Comparison of ENCODE assay signal across 9 cellular contexts in the genomic region with DNA sequence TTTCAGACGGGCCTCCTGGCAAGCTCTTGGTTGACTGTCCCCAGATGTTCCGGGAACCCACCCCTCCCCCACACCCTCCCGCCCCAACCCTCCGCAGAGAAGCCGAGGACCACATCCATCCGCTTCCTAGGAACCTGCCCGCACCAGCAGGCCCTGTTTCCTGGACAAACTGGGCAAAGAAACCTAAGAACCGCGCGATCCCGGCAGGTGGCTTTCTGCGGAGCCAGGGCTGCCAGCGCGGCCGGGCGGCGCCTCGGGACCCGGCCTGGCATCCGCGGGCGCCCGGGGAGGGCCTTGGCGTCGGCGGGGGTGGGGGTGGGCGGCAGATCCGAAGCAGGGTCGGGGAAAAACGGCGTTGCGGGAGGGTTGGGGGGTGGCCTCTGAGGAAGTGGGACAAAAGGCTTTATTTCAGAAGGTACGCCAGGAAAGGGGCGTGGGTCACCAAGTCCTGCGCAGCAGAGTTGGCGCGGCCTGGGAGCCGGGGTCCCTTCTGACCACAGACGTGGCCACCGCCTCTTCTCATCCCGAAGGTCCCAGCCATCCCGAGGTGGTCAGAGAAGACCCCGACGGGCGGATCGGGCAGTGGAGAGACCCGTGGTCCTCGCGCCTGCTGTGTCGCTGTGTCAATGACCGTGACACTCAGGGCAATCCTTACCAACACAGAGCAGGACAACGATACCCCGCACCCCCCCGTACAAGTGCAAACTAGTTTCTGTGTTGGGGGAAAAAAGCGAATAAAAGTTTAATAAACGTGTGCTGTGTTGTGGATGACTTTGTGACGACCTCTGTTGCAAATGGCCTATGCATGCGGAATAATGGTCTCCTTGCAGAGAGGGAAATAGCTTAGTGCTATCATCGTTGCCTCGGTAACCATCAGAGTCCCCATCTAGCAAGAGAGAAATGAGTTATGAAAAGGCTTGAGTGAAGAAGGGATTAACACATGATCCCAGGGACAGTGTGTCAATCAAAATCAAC. TPM values are rescaled to one million over a fixed set of nuclear protein-coding genes. Genes with fewer than 3 reads are reported as not detected.
A peak's percentile ranks its signal among the peaks of the same experiment; 100 is the strongest.
DNase-seq lines count a peak whose midpoint lies in the region; ATAC-seq lines count a peak whose summit lies in the region.
"Had no signal": no experiment of that assay in that cellular context is flagged by ENCODE, and none has a peak within 500 bp of the region (broad histone marks: within the 10 kb centered on the region; RNA-seq: fewer than 3 reads in every experiment).

No MANE protein-coding gene starts in this region.

- H3K36me3 Mint-ChIP-seq in activated naive CD4-positive, alpha-beta T cell treated with anti-CD3 and anti-CD28 coated beads, Interleukin-2, amount 10 ng/mL, durations not matched to agents 7 days and 5 days: peaks cover 8% of the 10 kb centered on the region
- peaks cover 4% of the 10 kb centered on the region for H3K36me3 Mint-ChIP-seq in activated CD8-positive, alpha-beta T cell treated with anti-CD3 and anti-CD28 coated beads, Interleukin-2, amount 10 ng/mL, durations not matched to agents 7 days and 5 days (ENCODE audit: low read depth)
- no peaks in the 10 kb centered on the region for H3K36me3 Mint-ChIP-seq in stimulated activated naive CD8-positive, alpha-beta T cell treated with anti-CD3 and anti-CD28 coated beads, Interleukin-15, Interleukin-2, amounts not matched to agents 100 ng/mL and 50 ng/mL, for 24 hours (ENCODE audit: low read depth)

- no peaks in the 10 kb centered on the region for H3K36me3 ChIP-seq in iPS-18a (ENCODE audit: control insufficient read depth, low read depth, low read length)

- H3K9me3 ChIP-seq in iPS-18a (ENCODE audit: control insufficient read depth, low read depth, low read length): no peaks in the 10 kb centered on the region

- H3K27ac Mint-ChIP-seq in activated naive CD4-positive, alpha-beta T cell treated with anti-CD3 and anti-CD28 coated beads, Interleukin-2, amount 10 ng/mL, durations not matched to agents 7 days and 5 days: peak overlapping the region; percentile 66
- no peak overlapping the region for H3K27ac Mint-ChIP-seq in activated CD8-positive, alpha-beta T cell treated with anti-CD3 and anti-CD28 coated beads, Interleukin-2, amount 10 ng/mL, durations not matched to agents 7 days and 5 days
- peak overlapping the region; percentile 9 for H3K27ac Mint-ChIP-seq in stimulated activated naive CD8-positive, alpha-beta T cell treated with anti-CD3 and anti-CD28 coated beads, Interleukin-15, Interleukin-2, amounts not matched to agents 100 ng/mL and 50 ng/mL, for 24 hours

- peaks cover 9% of the 10 kb centered on the region for H3K4me1 ChIP-seq in iPS-18a (ENCODE audit: control insufficient read depth, low read depth, low read length)

- peaks cover 22% of the 10 kb centered on the region for H3K4me1 Mint-ChIP-seq in activated naive CD4-positive, alpha-beta T cell treated with anti-CD3 and anti-CD28 coated beads, Interleukin-2, amount 10 ng/mL, durations not matched to agents 7 days and 5 days
- peaks cover 28% of the 10 kb centered on the region for H3K4me1 Mint-ChIP-seq in activated CD8-positive, alpha-beta T cell treated with anti-CD3 and anti-CD28 coated beads, Interleukin-2, amount 10 ng/mL, durations not matched to agents 7 days and 5 days (ENCODE audit: low read depth)
- peaks cover 34% of the 10 kb centered on the region for H3K4me1 Mint-ChIP-seq in stimulated activated naive CD8-positive, alpha-beta T cell treated with anti-CD3 and anti-CD28 coated beads, Interleukin-15, Interleukin-2, amounts not matched to agents 100 ng/mL and 50 ng/mL, for 24 hours (ENCODE audit: low read depth)

- CTCF ChIA-PET in activated naive CD4-positive, alpha-beta T cell treated with anti-CD3 and anti-CD28 coated beads, Interleukin-2, amount 10 ng/mL, durations not matched to agents 7 days and 5 days (lab: Charles Lee): no interaction called here
- CTCF ChIA-PET in activated CD8-positive, alpha-beta T cell treated with anti-CD3 and anti-CD28 coated beads, Interleukin-2, amount 10 ng/mL, durations not matched to agents 7 days and 5 days (lab: Charles Lee): no interaction called here

- H3K9ac ChIP-seq in iPS-18a (ENCODE audit: low read length): no peak overlapping the region

- peaks cover 97% of the 10 kb centered on the region for H3K27me3 Mint-ChIP-seq in activated naive CD4-positive, alpha-beta T cell treated with anti-CD3 and anti-CD28 coated beads, Interleukin-2, amount 10 ng/mL, durations not matched to agents 7 days and 5 days
- H3K27me3 Mint-ChIP-seq in activated CD8-positive, alpha-beta T cell treated with anti-CD3 and anti-CD28 coated beads, Interleukin-2, amount 10 ng/mL, durations not matched to agents 7 days and 5 days (ENCODE audit: low read depth): peaks cover 70% of the 10 kb centered on the region
- peaks cover 76% of the 10 kb centered on the region for H3K27me3 Mint-ChIP-seq in stimulated activated naive CD8-positive, alpha-beta T cell treated with anti-CD3 and anti-CD28 coated beads, Interleukin-15, Interleukin-2, amounts not matched to agents 100 ng/mL and 50 ng/mL, for 24 hours

- POLR2A ChIA-PET in activated CD8-positive, alpha-beta T cell treated with anti-CD3 and anti-CD28 coated beads, Interleukin-2, amount 10 ng/mL, durations not matched to agents 7 days and 5 days (lab: Charles Lee): no interaction called here

- no peak for ATAC-seq in activated CD8-positive, alpha-beta T cell treated with anti-CD3 and anti-CD28 coated beads, Interleukin-2, amount 10 ng/mL, durations not matched to agents 7 days and 5 days
- ATAC-seq in GM18870 (IDR thresholded peaks at IDR 0.05; ENCODE audit: unreplicated experiment): no peak

- H3K4me3 Mint-ChIP-seq in activated naive CD4-positive, alpha-beta T cell treated with anti-CD3 and anti-CD28 coated beads, Interleukin-2, amount 10 ng/mL, durations not matched to agents 7 days and 5 days: peak overlapping the region; percentile 11
- H3K4me3 Mint-ChIP-seq in activated CD8-positive, alpha-beta T cell treated with anti-CD3 and anti-CD28 coated beads, Interleukin-2, amount 10 ng/mL, durations not matched to agents 7 days and 5 days: peak overlapping the region; percentile 24
- H3K4me3 Mint-ChIP-seq in stimulated activated naive CD8-positive, alpha-beta T cell treated with anti-CD3 and anti-CD28 coated beads, Interleukin-15, Interleukin-2, amounts not matched to agents 100 ng/mL and 50 ng/mL, for 24 hours: peak overlapping the region; percentile 67

- no peak for DNase-seq in activated naive CD4-positive, alpha-beta T cell treated with anti-CD3 and anti-CD28 coated beads, Interleukin-2, amount 10 ng/mL, durations not matched to agents 7 days and 5 days
- DNase-seq in activated naive CD4-positive, alpha-beta T cell treated with Interleukin-2 at 50 U/mL for 16 hours: no peak
- DNase-seq in activated CD8-positive, alpha-beta T cell treated with anti-CD3 and anti-CD28 coated beads, Interleukin-2, amount 10 ng/mL, durations not matched to agents 7 days and 5 days: no peak
- DNase-seq in KG1 (lab: John Stamatoyannopoulos, UW): no peak
- DNase-seq in cerebellar cortex (ENCODE audit: low spot score): no peak

- H3K4me3 ChIP-seq in iPS-18a (ENCODE audit: low read length): peak overlapping the region; percentile 4

- H3K27ac ChIP-seq in iPS-18a (ENCODE audit: low read length): no peak overlapping the region
- H3K27ac ChIP-seq: C4-2B had no signal

- no peaks in the 10 kb centered on the region for H3K9me3 Mint-ChIP-seq in activated naive CD4-positive, alpha-beta T cell treated with anti-CD3 and anti-CD28 coated beads, Interleukin-2, amount 10 ng/mL, durations not matched to agents 7 days and 5 days
- H3K9me3 Mint-ChIP-seq in activated CD8-positive, alpha-beta T cell treated with anti-CD3 and anti-CD28 coated beads, Interleukin-2, amount 10 ng/mL, durations not matched to agents 7 days and 5 days (ENCODE audit: insufficient read depth): no peaks in the 10 kb centered on the region
- peaks cover 4% of the 10 kb centered on the region for H3K9me3 Mint-ChIP-seq in stimulated activated naive CD8-positive, alpha-beta T cell treated with anti-CD3 and anti-CD28 coated beads, Interleukin-15, Interleukin-2, amounts not matched to agents 100 ng/mL and 50 ng/mL, for 24 hours

- H3K27me3 ChIP-seq in iPS-18a (ENCODE audit: control insufficient read depth, insufficient read depth, low read length): peaks cover 96% of the 10 kb centered on the region

RNA-seq across cellular contexts. Expression of a gene that starts 19.5 kb away (rescaled TPM):
- total RNA-seq in activated CD8-positive, alpha-beta T cell treated with anti-CD3 and anti-CD28 coated beads, Interleukin-2, amount 10 ng/mL, durations not matched to agents 7 days and 5 days: 10 to 100 TPM; 42.5 to 44.9 TPM

Comparison
In these comparisons a context has a peak if more than half of its experiments do, and no peak if none do; other contexts are left out.
1. H3K4me3 Mint-ChIP-seq: peak in every context shown above with its lines; median percentile 67 in stimulated activated naive CD8-positive, alpha-beta T cell treated with anti-CD3 and anti-CD28 coated beads, Interleukin-15, Interleukin-2, amounts not matched to agents 100 ng/mL and 50 ng/mL, for 24 hours; 24 in activated CD8-positive, alpha-beta T cell treated with anti-CD3 and anti-CD28 coated beads, Interleukin-2, amount 10 ng/mL, durations not matched to agents 7 days and 5 days; 11 in activated naive CD4-positive, alpha-beta T cell treated with anti-CD3 and anti-CD28 coated beads, Interleukin-2, amount 10 ng/mL, durations not matched to agents 7 days and 5 days.